In the genomic region with DNA sequence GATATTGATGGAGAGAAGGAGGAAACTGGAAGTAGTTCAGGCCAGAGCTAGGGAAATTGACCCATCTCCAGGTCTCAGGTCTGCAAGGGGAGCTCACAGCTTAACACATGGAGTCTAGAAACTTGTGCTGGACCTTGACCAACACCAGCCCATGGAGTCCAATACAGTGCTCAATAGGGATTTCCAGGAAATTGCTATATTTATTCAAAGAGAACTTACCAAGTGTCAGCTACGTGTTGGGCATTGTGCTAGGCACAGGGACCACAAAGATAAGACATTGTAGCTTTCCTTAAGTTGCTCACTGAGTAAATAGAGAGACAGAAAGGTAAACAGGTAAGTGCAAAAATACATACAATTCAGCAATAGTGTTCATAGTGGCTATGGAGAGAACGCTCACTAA, we compare ENCODE assay signal across 27 cellular contexts.
"Had no signal": no experiment of that assay in that cellular context is flagged by ENCODE, and none has a peak within 500 bp of the region (broad histone marks: within the 10 kb centered on the region; RNA-seq: fewer than 3 reads in every experiment).

No MANE protein-coding gene starts in this region.

- H3K4me3 ChIP-seq: colonic mucosa, coronary artery, dorsolateral prefrontal cortex, esophagus squamous epithelium, gastrocnemius medialis, gastroesophageal sphincter, heart left ventricle, heart right ventricle had no signal

- H3K4me3 Mint-ChIP-seq: dendritic cell treated with granulocyte-macrophage colony-stimulating factor and Interleukin-4, amounts not matched to agents 40 ng/mL and 50 ng/mL, for 4 days; effector memory CD8-positive, alpha-beta T cell; endodermal cell had no signal

- H3K4me1 ChIP-seq: colonic mucosa, esophagus squamous epithelium, foreskin keratinocyte, gastrocnemius medialis, gastroesophageal sphincter, heart left ventricle, heart right ventricle had no signal

- H3K9me3 ChIP-seq: colonic mucosa, esophagus squamous epithelium, gastrocnemius medialis, gastroesophageal sphincter, heart left ventricle, heart right ventricle had no signal

- FAIRE-seq: colon, endometrium, endothelial cell of umbilical vein had no signal

- H3K27ac Mint-ChIP-seq: dendritic cell treated with granulocyte-macrophage colony-stimulating factor and Interleukin-4, amounts not matched to agents 40 ng/mL and 50 ng/mL, for 4 days; effector memory CD8-positive, alpha-beta T cell; endodermal cell had no signal

- ATAC-seq: effector memory CD8-positive, alpha-beta T cell; esophagus mucosa; foreskin keratinocyte; gastrocnemius medialis; gastroesophageal sphincter; heart left ventricle; heart right ventricle had no signal

- H3K27ac ChIP-seq: colonic mucosa, coronary artery, dorsolateral prefrontal cortex, epithelial cell of prostate, esophagus squamous epithelium, foreskin keratinocyte, gastrocnemius medialis, gastroesophageal sphincter, heart left ventricle, heart right ventricle had no signal

- H3K27me3 Mint-ChIP-seq: dendritic cell treated with granulocyte-macrophage colony-stimulating factor and Interleukin-4, amounts not matched to agents 40 ng/mL and 50 ng/mL, for 4 days had no signal

- H3K9me3 Mint-ChIP-seq: dendritic cell treated with granulocyte-macrophage colony-stimulating factor and Interleukin-4, amounts not matched to agents 40 ng/mL and 50 ng/mL, for 4 days; effector memory CD8-positive, alpha-beta T cell; endodermal cell had no signal

- H3K27me3 ChIP-seq: colonic mucosa, esophagus squamous epithelium, foreskin keratinocyte, gastrocnemius medialis, gastroesophageal sphincter, heart right ventricle had no signal

- DNase-seq: colonic mucosa; cortex of kidney; dermis blood vessel endothelial cell; dorsolateral prefrontal cortex; effector CD4-positive, alpha-beta T cell; effector CD8-positive, alpha-beta T cell; effector memory CD4-positive, alpha-beta T cell; effector memory CD8-positive, alpha-beta T cell; endodermal cell; erythroblast; esophagus squamous epithelium; foreskin fibroblast; foreskin keratinocyte; foreskin melanocyte; gastrocnemius medialis; glutamatergic neuron; head of caudate nucleus; heart left ventricle; heart right ventricle had no signal

- H3K36me3 ChIP-seq: colonic mucosa, esophagus squamous epithelium, gastrocnemius medialis, gastroesophageal sphincter, heart left ventricle, heart right ventricle had no signal
